In genomic region chr7:42745357-42746022, GRCh38 we compare ENCODE assay signal across 8 cellular contexts.
DNase-seq lines count a peak whose midpoint lies in the region; ATAC-seq and TF ChIP-seq lines count a peak whose summit lies in the region.

No MANE protein-coding gene starts in this region.

- no peaks in the 10 kb centered on the region for H3K27me3 Mint-ChIP-seq in activated T-helper 1 cell treated with anti-CD3 and anti-CD28 coated beads, Interleukin-12 subunit alpha, Interleukin-12 subunit beta, Interleukin-2, Interleukin-4 antibody, amounts not matched to agents 30 ng/mL and 10 ng/mL and 1 ng/mL, durations not matched to agents 14 hours and 24 hours and 36 hours (ENCODE audit: insufficient read depth)

- H3K4me3 ChIP-seq in AG09309 (ENCODE audit: control insufficient read depth, low read depth, low read length): no peak overlapping the region
- no peak overlapping the region for H3K4me3 ChIP-seq in fibroblast of pulmonary artery (replicated peaks; ENCODE audit: low read depth, low read length)

- H3K4me3 Mint-ChIP-seq in activated T-helper 1 cell treated with anti-CD3 and anti-CD28 coated beads, Interleukin-12 subunit alpha, Interleukin-12 subunit beta, Interleukin-2, Interleukin-4 antibody, amounts not matched to agents 30 ng/mL and 10 ng/mL and 1 ng/mL, durations not matched to agents 14 hours and 24 hours and 36 hours: no peak overlapping the region

- intact Hi-C loops in activated T-helper 1 cell treated with anti-CD3 and anti-CD28 coated beads, Interleukin-12 subunit alpha, Interleukin-12 subunit beta, Interleukin-2, Interleukin-4 antibody, amounts not matched to agents 30 ng/mL and 10 ng/mL and 1 ng/mL, durations not matched to agents 14 hours and 24 hours and 36 hours (cut with micrococcal nuclease): no loop called here

- H3K36me3 Mint-ChIP-seq in activated T-helper 1 cell treated with anti-CD3 and anti-CD28 coated beads, Interleukin-12 subunit alpha, Interleukin-12 subunit beta, Interleukin-2, Interleukin-4 antibody, amounts not matched to agents 30 ng/mL and 10 ng/mL and 1 ng/mL, durations not matched to agents 14 hours and 24 hours and 36 hours (ENCODE audit: low read depth): no peaks in the 10 kb centered on the region

- peaks cover 4% of the 10 kb centered on the region for H3K9me3 Mint-ChIP-seq in activated T-helper 1 cell treated with anti-CD3 and anti-CD28 coated beads, Interleukin-12 subunit alpha, Interleukin-12 subunit beta, Interleukin-2, Interleukin-4 antibody, amounts not matched to agents 30 ng/mL and 10 ng/mL and 1 ng/mL, durations not matched to agents 14 hours and 24 hours and 36 hours

- ATAC-seq in GM19397 (IDR thresholded peaks at IDR 0.05; ENCODE audit: unreplicated experiment): peak; percentile 67
- no peak for ATAC-seq in GM21390 (IDR thresholded peaks at IDR 0.05; ENCODE audit: unreplicated experiment)

- no peak overlapping the region for H3K27ac Mint-ChIP-seq in activated T-helper 1 cell treated with anti-CD3 and anti-CD28 coated beads, Interleukin-12 subunit alpha, Interleukin-12 subunit beta, Interleukin-2, Interleukin-4 antibody, amounts not matched to agents 30 ng/mL and 10 ng/mL and 1 ng/mL, durations not matched to agents 14 hours and 24 hours and 36 hours

- DNase-seq in AG09309 (ENCODE audit: low read depth) (no peak), SK-N-DZ (ENCODE audit: low spot score) (peak; percentile 18), fibroblast of pulmonary artery (ENCODE audit: low read depth) (peak; percentile 29), NCI-H774 (lab: John Stamatoyannopoulos, UW) (no peak)
- peak; percentile 2 to 14 (median 8) for DNase-seq in stimulated activated CD4-positive, alpha-beta T cell treated with anti-CD3 and anti-CD28 coated beads, Interleukin-1b, Interleukin-23, amount 100 ng/mL, for 24 hours (ENCODE audit: low read depth in 4 of 4, low spot score in 1 of 4)
- DNase-seq in activated T-helper 1 cell treated with anti-CD3 and anti-CD28 coated beads, Interleukin-12 subunit alpha, Interleukin-12 subunit beta, Interleukin-2, Interleukin-4 antibody, amounts not matched to agents 30 ng/mL and 10 ng/mL and 1 ng/mL, durations not matched to agents 14 hours and 24 hours and 36 hours (ENCODE audit: low spot score): no peak

- peak; percentile 56 for TF ChIP-seq CTCF in AG09309 (IDR thresholded peaks at IDR 0.05; ENCODE audit: control insufficient read depth, insufficient read depth, low read depth, low read length, missing control alignments)
- TF ChIP-seq CTCF in fibroblast of pulmonary artery (IDR thresholded peaks at IDR 0.05; ENCODE audit: low read length, missing control alignments): peak; percentile 63

- H3K4me1 Mint-ChIP-seq in activated T-helper 1 cell treated with anti-CD3 and anti-CD28 coated beads, Interleukin-12 subunit alpha, Interleukin-12 subunit beta, Interleukin-2, Interleukin-4 antibody, amounts not matched to agents 30 ng/mL and 10 ng/mL and 1 ng/mL, durations not matched to agents 14 hours and 24 hours and 36 hours (ENCODE audit: low read depth): no peaks in the 10 kb centered on the region

Comparison
In these comparisons a context has a peak if more than half of its experiments do, and no peak if none do; other contexts are left out.
1. DNase-seq: peak in SK-N-DZ (single experiment), fibroblast of pulmonary artery (single experiment) and stimulated activated CD4-positive, alpha-beta T cell treated with anti-CD3 and anti-CD28 coated beads, Interleukin-1b, Interleukin-23, amount 100 ng/mL, for 24 hours (4 of 4); none in AG09309 (single experiment), NCI-H774 (single experiment) and activated T-helper 1 cell treated with anti-CD3 and anti-CD28 coated beads, Interleukin-12 subunit alpha, Interleukin-12 subunit beta, Interleukin-2, Interleukin-4 antibody, amounts not matched to agents 30 ng/mL and 10 ng/mL and 1 ng/mL, durations not matched to agents 14 hours and 24 hours and 36 hours (single experiment).